ENCODE assay signal across 11 cellular contexts in genomic region chr17:28338056-28338768, GRCh38. TPM values are rescaled to one million over a fixed set of nuclear protein-coding genes. Genes with fewer than 3 reads are reported as not detected.
DNase-seq lines count a peak whose midpoint lies in the region; ATAC-seq, FAIRE-seq and TF ChIP-seq lines count a peak whose summit lies in the region.
"Had no signal": no experiment of that assay in that cellular context is flagged by ENCODE, and none has a peak within 500 bp of the region (broad histone marks: within the 10 kb centered on the region; RNA-seq: fewer than 3 reads in every experiment).

No MANE protein-coding gene starts in this region.

- CTCF ChIA-PET in IMR-90 (lab: Yijun Ruan, JAX), result interaction anchor here (0.6 kb wide), 1 partner anchor 1227 kb away, joined by 3 read pairs; no protein-coding TSS in a partner anchor

- no peaks in the 10 kb centered on the region for H3K9me2 ChIP-seq in GM23338 (ENCODE audit: insufficient read depth)

- no peak overlapping the region for H4K5ac ChIP-seq in IMR-90 (ENCODE audit: low read depth, low read length)

- H3K4me1 Mint-ChIP-seq in brain (peaks cover 47% of the 10 kb centered on the region), GM23338 (peaks cover 24% of the 10 kb centered on the region)

- no peak overlapping the region for H3K18ac ChIP-seq in IMR-90 (ENCODE audit: low read depth, low read length)

- BruUV-seq in IMR-90 (replicated peaks; lab: Mats Ljungman, UMichigan), result no TSS peak

- H2BK5ac ChIP-seq in IMR-90 (ENCODE audit: low read depth, low read length, poor library complexity, severe bottlenecking), result peak overlapping the region; percentile 19

- peak overlapping the region; percentile 11 for H3K23ac ChIP-seq in IMR-90 (ENCODE audit: low read depth, low read length)

- H2AFZ ChIP-seq in IMR-90 (replicated peaks; ENCODE audit: low read length, poor library complexity) (no peak overlapping the region), keratinocyte (ENCODE audit: control insufficient read depth, low read length) (no peak overlapping the region), GM23338 (no peak overlapping the region)

- H3K36me3 ChIP-seq in IMR-90 (ENCODE audit: control insufficient read depth, insufficient read depth, low read length) (peaks cover 36% of the 10 kb centered on the region), keratinocyte (ENCODE audit: control insufficient read depth in 2 of 2, extremely low read depth in 1 of 2, insufficient read depth in 2 of 2, low read length in 2 of 2) (peaks cover 32 to 48% of the 10 kb centered on the region in 2 experiments), stomach (peaks cover 33 to 42% (median 41%) of the 10 kb centered on the region in 4 donors), GM23338 (ENCODE audit: insufficient read depth) (peaks cover 8% of the 10 kb centered on the region)

- no peaks in the 10 kb centered on the region for H3K9me3 ChIP-seq in IMR-90 (ENCODE audit: control insufficient read depth, insufficient read depth, low read length)
- no peaks in the 10 kb centered on the region for H3K9me3 ChIP-seq in keratinocyte (ENCODE audit: control insufficient read depth, low read depth, low read length)
- no peaks in the 10 kb centered on the region for H3K9me3 ChIP-seq in stomach

- dilution Hi-C loops in IMR-90 (cut with HindIII; ENCODE audit: low sequenced_read_pairs, unreplicated experiment), result no loop called here
- dilution Hi-C loops in keratinocyte (cut with MboI; ENCODE audit: extremely low pct_ligation_motif_present, low sequenced_read_pairs), result no loop called here

- H3K56ac ChIP-seq in IMR-90 (ENCODE audit: extremely low read depth, insufficient read depth, low read length), result no peak overlapping the region

- H4K8ac ChIP-seq in IMR-90 (ENCODE audit: low read depth in 2 of 2, low read length in 2 of 2), result peak overlapping the region in 1 of 2 experiments; percentile 35; a peak in 1 of 4 replicates

- H3K4ac ChIP-seq in IMR-90 (ENCODE audit: low read depth, low read length), result peak overlapping the region; percentile 81

- H2AK9ac ChIP-seq in IMR-90 (replicated peaks; ENCODE audit: low read depth, low read length, poor library complexity), result no peak overlapping the region

- H4K20me1 ChIP-seq in IMR-90 (ENCODE audit: insufficient read depth, low read length), result peaks cover 45% of the 10 kb centered on the region; the same call in 1 of the 2 replicates
- peaks cover 18% of the 10 kb centered on the region for H4K20me1 ChIP-seq in keratinocyte (ENCODE audit: control insufficient read depth, extremely low read depth, insufficient read depth, low read length)
- 0 out of 2 replicates have a peak, but pooled peaks cover 2% of the 10 kb centered on the region for H4K20me1 ChIP-seq in GM23338 (replicated peaks; ENCODE audit: insufficient read depth)

- FAIRE-seq in keratinocyte (lab: Jason Lieb, UNC), result no peak

- H3K27ac ChIP-seq in IMR-90 (ENCODE audit: insufficient read depth, low read length) (peak overlapping the region; percentile 28; the same call in 1 of the 2 replicates), keratinocyte (ENCODE audit: control insufficient read depth, insufficient read depth, low read length) (peak overlapping the region; percentile 49), stomach (peak overlapping the region in 4 of 5 donors; percentile 63 to 94 (median 82)), GM23338 (ENCODE audit: low read depth) (no peak overlapping the region)

- H2AK5ac ChIP-seq in IMR-90 (ENCODE audit: low read depth, low read length), result peak overlapping the region; percentile 59; the same call in 1 of the 2 replicates

- H4K91ac ChIP-seq in IMR-90 (ENCODE audit: insufficient read depth, low read depth, low read length), result peak overlapping the region; percentile 63; the same call in 1 of the 2 replicates

- peak overlapping the region; percentile 43; the same call in 1 of the 2 replicates for H3K14ac ChIP-seq in IMR-90 (replicated peaks; ENCODE audit: low read depth, low read length)

- no peak for TF ChIP-seq EP300 in stomach (IDR thresholded peaks at IDR 0.05)

- TF ChIP-seq POLR2A in IMR-90 (IDR thresholded peaks at IDR 0.05; ENCODE audit: low read depth, low read length), result no peak
- TF ChIP-seq POLR2A in stomach (IDR thresholded peaks at IDR 0.05), result no peak

- H2BK20ac ChIP-seq in IMR-90 (ENCODE audit: low read depth, low read length), result no peak overlapping the region

- in situ Hi-C loops in IMR-90 (cut with MboI; ENCODE audit: low sequenced_read_pairs), result loop anchor here (25.0 kb wide), 1 partner anchor 801 kb away; no protein-coding TSS in a partner anchor

- H3K79me1 ChIP-seq in IMR-90 (ENCODE audit: low read depth in 1 of 2, low read length in 2 of 2), result peaks cover 37 to 92% of the 10 kb centered on the region in 2 experiments

- H3K36me3 Mint-ChIP-seq in brain (peaks cover 32% of the 10 kb centered on the region), GM23338 (ENCODE audit: low read depth) (peaks cover 8% of the 10 kb centered on the region)

- H3K4me3 Mint-ChIP-seq in brain, result peak overlapping the region; percentile 59 to 100 (median 97)
- H3K4me3 Mint-ChIP-seq in GM23338, result no peak overlapping the region; the same call in 2 of the 3 replicates

- no peak for TF ChIP-seq RAD21 in IMR-90 (IDR thresholded peaks at IDR 0.05; ENCODE audit: low read length)

- peaks cover 16% of the 10 kb centered on the region for H3K9me1 ChIP-seq in IMR-90 (ENCODE audit: insufficient read depth, low read length)
- H3K9me1 ChIP-seq in keratinocyte (ENCODE audit: control insufficient read depth, extremely low read depth, insufficient read depth, low read length), result peaks cover 10% of the 10 kb centered on the region

- H3K9me3 Mint-ChIP-seq in brain, result no peaks in the 10 kb centered on the region
- H3K9me3 Mint-ChIP-seq in GM23338, result no peaks in the 10 kb centered on the region
- H3K9me3 Mint-ChIP-seq: activated naive CD4-positive, alpha-beta T cell treated with anti-CD3 and anti-CD28 coated beads for 36 hours had no signal

- H3K27ac Mint-ChIP-seq in brain, result peak overlapping the region in 4 of 5 experiments; percentile 69 to 99 (median 86)
- no peak overlapping the region for H3K27ac Mint-ChIP-seq in GM23338
- H3K27ac Mint-ChIP-seq: activated naive CD4-positive, alpha-beta T cell treated with anti-CD3 and anti-CD28 coated beads for 36 hours had no signal

- H3K4me1 ChIP-seq in IMR-90 (ENCODE audit: control insufficient read depth, insufficient read depth, low read length) (peaks cover 13% of the 10 kb centered on the region), keratinocyte (ENCODE audit: control insufficient read depth, extremely low read depth, insufficient read depth, low read length) (peaks cover 38% of the 10 kb centered on the region), stomach (peaks cover 37 to 58% (median 48%) of the 10 kb centered on the region in 4 donors), GM23338 (ENCODE audit: insufficient read depth) (peaks cover 11% of the 10 kb centered on the region)

- intact Hi-C loops in IMR-90 (cut with micrococcal nuclease), result loop anchor here (5.0 to 10.0 kb wide), 3 partner anchors 106 to 446 kb away; partner anchors contain the start of genes LYRM9 and NLK
- intact Hi-C loops in stomach (cut with DNase I; ENCODE audit: low total_unique reads), result no loop called here
- intact Hi-C loops in left colon (cut with DNase I, micrococcal nuclease), result no loop called here

- no peak for TF ChIP-seq CTCF in IMR-90 (conservative IDR thresholded peaks at IDR 0.05; ENCODE audit: low read depth, low read length)
- no peak for TF ChIP-seq CTCF in brain (conservative IDR thresholded peaks at IDR 0.05)
- peak in 2 of 3 experiments; percentile 12 to 13 for TF ChIP-seq CTCF in keratinocyte (optimal IDR thresholded peaks at IDR 0.05 in 1 of 3, IDR thresholded peaks at IDR 0.05 in 1 of 3, conservative IDR thresholded peaks at IDR 0.05 in 1 of 3; ENCODE audit: extremely low read depth in 1 of 3, insufficient read depth in 2 of 3, low read length in 3 of 3)
- TF ChIP-seq CTCF in stomach (IDR thresholded peaks at IDR 0.05), result no peak
- TF ChIP-seq CTCF in GM23338 (conservative IDR thresholded peaks at IDR 0.05; ENCODE audit: low read depth in 2 of 2), result 0 out of 4 replicates have a peak, but pooled peaks of 1 of the 2 experiments have one; percentile 8

- WGBS in IMR-90 (ENCODE audit: extremely low coverage in 2 of 2, insufficient read length in 1 of 2), 2 experiments, result 0% methylated on average over 1 of the region's 5 CpGs; no CpG with 5 or more reads in 1 of the 2 experiments
- WGBS in stomach, 5 donors, result 49 to 58% (median 55%) methylated on average over 4 to 5 of the region's 5 CpGs

- H3K9ac ChIP-seq in IMR-90 (ENCODE audit: low read depth, low read length) (no peak overlapping the region), keratinocyte (ENCODE audit: control insufficient read depth, extremely low read depth, insufficient read depth, low read length) (no peak overlapping the region)

- H3K27me3 Mint-ChIP-seq in brain (peaks cover 13% of the 10 kb centered on the region), GM23338 (ENCODE audit: insufficient read depth, low read depth, poor library complexity) (peaks cover 15% of the 10 kb centered on the region)

- H3K27me3 ChIP-seq in IMR-90 (ENCODE audit: control insufficient read depth, insufficient read depth, low read length) (no peaks in the 10 kb centered on the region), keratinocyte (ENCODE audit: control insufficient read depth, extremely low read depth, insufficient read depth, low read length) (no peaks in the 10 kb centered on the region), stomach (no peaks in the 10 kb centered on the region), GM23338 (ENCODE audit: insufficient read depth) (no peaks in the 10 kb centered on the region)

- no peak for ATAC-seq in IMR-90 (ENCODE audit: low read depth)
- ATAC-seq in GM23338, result no peak
- ATAC-seq in left colon, result no peak

- H2BK15ac ChIP-seq in IMR-90 (ENCODE audit: low read depth, low read length), result no peak overlapping the region

- H3K4me3 ChIP-seq in IMR-90 (ENCODE audit: insufficient read depth, low read depth, low read length) (no peak overlapping the region), keratinocyte (ENCODE audit: control insufficient read depth in 2 of 3, extremely low read depth in 1 of 3, insufficient read depth in 2 of 3, low read depth in 1 of 3, low read length in 3 of 3) (peak overlapping the region in 1 of 3 experiments; percentile 21), stomach (no peak overlapping the region), GM23338 (no peak overlapping the region)

- DNase-seq in IMR-90 (peak; percentile 86), keratinocyte (ENCODE audit: low read depth, low spot score) (no peak), stomach (no peak), GM23338 (ENCODE audit: low spot score) (no peak), HT-29 (ENCODE audit: low spot score) (no peak), left colon (no peak)
- DNase-seq: activated naive CD4-positive, alpha-beta T cell treated with anti-CD3 and anti-CD28 coated beads for 36 hours; NCI-H2227 treated with DMSO at 0.1 percent for 48 hours; stimulated activated CD4-positive, alpha-beta T cell treated with anti-CD3 and anti-CD28 coated beads, Interleukin-12 subunit alpha, Interleukin-12 subunit beta, amount 100 ng/mL, for 4 hours; T-helper 1 cell had no signal

- POLR2A ChIA-PET in IMR-90 (lab: Charles Lee; ENCODE audit: unreplicated experiment), result interaction anchor here (0.7 kb wide), 1 partner anchor 495 kb away, joined by 5 read pairs; no protein-coding TSS in a partner anchor

- H3K4me2 ChIP-seq in IMR-90 (ENCODE audit: low read depth, low read length) (peak overlapping the region; percentile 59), keratinocyte (ENCODE audit: control insufficient read depth, extremely low read depth, insufficient read depth, low read depth, low read length) (peak overlapping the region; percentile 53), GM23338 (no peak overlapping the region)

- H3K79me2 ChIP-seq in keratinocyte (ENCODE audit: control insufficient read depth, insufficient read depth, low read length) (peaks cover 58% of the 10 kb centered on the region), GM23338 (replicated peaks; ENCODE audit: insufficient read depth) (peaks cover 22% of the 10 kb centered on the region)

- no peaks in the 10 kb centered on the region for H3F3A ChIP-seq in GM23338 (replicated peaks; ENCODE audit: low read depth)

- H2BK120ac ChIP-seq in IMR-90 (ENCODE audit: low read depth, low read length), result peak overlapping the region; percentile 36; the same call in 1 of the 2 replicates

RNA-seq across cellular contexts. Expression of gene TNFAIP1, which starts 2.7 kb away (rescaled TPM):
- total RNA-seq in IMR-90 (2012; rRNA removed) (45.3 and 49.1 TPM in 2 replicates), stomach (10 to 100 TPM in 3 of 5 donors, 1 to 10 TPM in 2; 1.7 to 50.4 (median 19.3) TPM), left colon (10 to 100 TPM; 34.6 to 38.2 TPM)
- polyA plus RNA-seq in IMR-90 (2012; rRNA removed) (62.9 and 75.9 TPM in 2 replicates), brain (ENCODE audit: insufficient read depth, low read depth, low replicate concordance) (43.1 TPM), keratinocyte (63.1 to 84.6 TPM (median 82.0 TPM) in 3 replicates), stomach (10 to 100 TPM; 12.7 to 25.4 (median 21.4) TPM), GM23338 (2016; fragmentation: Nextera tagmentation; extraction: Ambion mirVana) (6.3 and 6.4 TPM in 2 replicates)
- polyA plus RNA-seq in IMR-90 (2012; cell fraction: cytosol; rRNA removed), result 34.5 and 53.3 TPM in 2 replicates
- polyA plus RNA-seq in IMR-90 (2012; cell fraction: nucleus; rRNA removed; ENCODE audit: low replicate concordance), result 93.6 and 106 TPM in 2 replicates
- 30.8 TPM for polyA plus RNA-seq in keratinocyte (2011; ENCODE audit: low read depth)
- 90.5 and 105 TPM in 2 replicates for polyA plus RNA-seq in keratinocyte (2011; cell fraction: cytosol; rRNA removed)
- polyA plus RNA-seq in keratinocyte (2011; cell fraction: nucleus; rRNA removed), result 105 and 118 TPM in 2 replicates
- polyA plus RNA-seq in keratinocyte (2012; ENCODE audit: low replicate concordance), result 51.5 and 59.5 TPM in 2 replicates
- 78.9 to 236 TPM (median 118 TPM) in 3 replicates for polyA minus RNA-seq in keratinocyte
- 67.0 TPM for polyA minus RNA-seq in keratinocyte (2011; cell fraction: cytosol; rRNA and poly(A)+ RNA removed)
- 49.1 and 75.9 TPM in 2 replicates for polyA minus RNA-seq in keratinocyte (2011; cell fraction: nucleus; rRNA and poly(A)+ RNA removed)
- total RNA-seq in GM23338 (2014; rRNA removed; shearing (Covaris generic)), result 8.9 and 13.1 TPM in 2 replicates
- 32.8 and 36.8 TPM in 2 replicates for total RNA-seq in HT-29 (2014; rRNA removed; shearing (Covaris generic))

RNA-seq across cellular contexts. Expression of gene IFT20, which starts 2.9 kb away (rescaled TPM):
- total RNA-seq in IMR-90 (2012; rRNA removed) (25.5 and 37.8 TPM in 2 replicates), stomach (10 to 100 TPM; 24.9 to 52.2 (median 47.3) TPM), left colon (10 to 100 TPM; 26.2 to 26.3 TPM)
- polyA plus RNA-seq in IMR-90 (2012; rRNA removed) (40.0 and 46.3 TPM in 2 replicates), brain (ENCODE audit: insufficient read depth, low read depth, low replicate concordance) (27.7 TPM), keratinocyte (19.9 to 28.7 TPM (median 27.1 TPM) in 3 replicates), stomach (10 to 100 TPM; 75.9 to 95.6 (median 94.9) TPM), GM23338 (2016; fragmentation: Nextera tagmentation; extraction: Ambion mirVana) (31.4 and 32.3 TPM in 2 replicates)
- polyA plus RNA-seq in IMR-90 (2012; cell fraction: cytosol; rRNA removed), result 30.3 and 41.1 TPM in 2 replicates
- 84.5 and 162 TPM in 2 replicates for polyA plus RNA-seq in IMR-90 (2012; cell fraction: nucleus; rRNA removed; ENCODE audit: low replicate concordance)
- 58.3 TPM for polyA plus RNA-seq in keratinocyte (2011; ENCODE audit: low read depth)
- polyA plus RNA-seq in keratinocyte (2011; cell fraction: cytosol; rRNA removed), result 19.9 and 24.8 TPM in 2 replicates
- 13.1 and 21.9 TPM in 2 replicates for polyA plus RNA-seq in keratinocyte (2011; cell fraction: nucleus; rRNA removed)
- polyA plus RNA-seq in keratinocyte (2012; ENCODE audit: low replicate concordance), result 17.5 and 39.5 TPM in 2 replicates
- polyA minus RNA-seq in keratinocyte, result 3.1 to 9.9 TPM (median 9.8 TPM) in 3 replicates
- 11.3 TPM for polyA minus RNA-seq in keratinocyte (2011; cell fraction: cytosol; rRNA and poly(A)+ RNA removed)
- polyA minus RNA-seq in keratinocyte (2011; cell fraction: nucleus; rRNA and poly(A)+ RNA removed), result 1.5 and 5.0 TPM in 2 replicates
- 6.8 and 13.2 TPM in 2 replicates for total RNA-seq in GM23338 (2014; rRNA removed; shearing (Covaris generic))
- 28.0 and 33.2 TPM in 2 replicates for total RNA-seq in HT-29 (2014; rRNA removed; shearing (Covaris generic))

RNA-seq across cellular contexts. Expression of gene POLDIP2, which starts 19.1 kb away (rescaled TPM):
- 58.3 and 66.7 TPM in 2 replicates for total RNA-seq in IMR-90 (2012; rRNA removed)
- 72.0 and 77.8 TPM in 2 replicates for polyA plus RNA-seq in IMR-90 (2012; rRNA removed)
- polyA plus RNA-seq in IMR-90 (2012; cell fraction: cytosol; rRNA removed), result 70.5 and 80.8 TPM in 2 replicates
- polyA plus RNA-seq in IMR-90 (2012; cell fraction: nucleus; rRNA removed; ENCODE audit: low replicate concordance), result 33.1 and 46.5 TPM in 2 replicates
- polyA plus RNA-seq in brain (ENCODE audit: insufficient read depth, low read depth, low replicate concordance), result 111 TPM
- 88.7 to 105 TPM (median 90.2 TPM) in 3 replicates for polyA plus RNA-seq in keratinocyte
- polyA plus RNA-seq in keratinocyte (2011; ENCODE audit: low read depth), result 20.9 TPM
- 84.0 and 88.6 TPM in 2 replicates for polyA plus RNA-seq in keratinocyte (2011; cell fraction: cytosol; rRNA removed)
- polyA plus RNA-seq in keratinocyte (2011; cell fraction: nucleus; rRNA removed), result 46.4 and 52.3 TPM in 2 replicates
- polyA plus RNA-seq in keratinocyte (2012; ENCODE audit: low replicate concordance), result 84.6 and 91.7 TPM in 2 replicates
- polyA minus RNA-seq in keratinocyte, result 69.6 to 107 TPM (median 72.8 TPM) in 3 replicates
- 70.4 TPM for polyA minus RNA-seq in keratinocyte (2011; cell fraction: cytosol; rRNA and poly(A)+ RNA removed)
- polyA minus RNA-seq in keratinocyte (2011; cell fraction: nucleus; rRNA and poly(A)+ RNA removed), result 19.5 and 30.5 TPM in 2 replicates
- total RNA-seq in stomach, result 100 to 1,000 TPM in 1 of 5 donors, 10 to 100 TPM in 4; 41.9 to 118 (median 57.6) TPM
- polyA plus RNA-seq in stomach, result 10 to 100 TPM; 44.2 to 69.2 (median 63.8) TPM
- 70.6 and 77.1 TPM in 2 replicates for total RNA-seq in GM23338 (2014; rRNA removed; shearing (Covaris generic))
- polyA plus RNA-seq in GM23338 (2016; fragmentation: Nextera tagmentation; extraction: Ambion mirVana), result 40.7 and 45.7 TPM in 2 replicates
- total RNA-seq in HT-29 (2014; rRNA removed; shearing (Covaris generic)), result 146 and 158 TPM in 2 replicates
- total RNA-seq in left colon, result 10 to 100 TPM; 80.6 to 82.5 TPM

RNA-seq across cellular contexts. Expression of gene TMEM97, which starts 19.2 kb away (rescaled TPM):
- total RNA-seq in IMR-90 (2012; rRNA removed) (21.3 and 23.1 TPM in 2 replicates), stomach (10 to 100 TPM in 4 of 5 donors, 1 to 10 TPM in 1; 7.6 to 54.0 (median 21.4) TPM), left colon (10 to 100 TPM; 14.2 to 37.7 TPM)
- polyA plus RNA-seq in IMR-90 (2012; rRNA removed) (10.4 and 12.3 TPM in 2 replicates), brain (ENCODE audit: insufficient read depth, low read depth, low replicate concordance) (54.3 TPM), keratinocyte (12.6 to 50.9 TPM (median 29.9 TPM) in 3 replicates), stomach (10 to 100 TPM; 28.1 to 38.2 (median 31.3) TPM), GM23338 (2016; fragmentation: Nextera tagmentation; extraction: Ambion mirVana) (216 and 225 TPM in 2 replicates)
- 5.1 and 8.9 TPM in 2 replicates for polyA plus RNA-seq in IMR-90 (2012; cell fraction: cytosol; rRNA removed)
- 1.6 and 2.6 TPM in 2 replicates for polyA plus RNA-seq in IMR-90 (2012; cell fraction: nucleus; rRNA removed; ENCODE audit: low replicate concordance)
- polyA plus RNA-seq in keratinocyte (2011; ENCODE audit: low read depth), result 1.9 TPM
- polyA plus RNA-seq in keratinocyte (2011; cell fraction: cytosol; rRNA removed), result 10.4 and 23.9 TPM in 2 replicates
- 10.6 and 11.3 TPM in 2 replicates for polyA plus RNA-seq in keratinocyte (2011; cell fraction: nucleus; rRNA removed)
- polyA plus RNA-seq in keratinocyte (2012; ENCODE audit: low replicate concordance), result 5.7 and 23.0 TPM in 2 replicates
- polyA minus RNA-seq in keratinocyte, result 11.4 to 30.9 TPM (median 26.0 TPM) in 3 replicates
- polyA minus RNA-seq in keratinocyte (2011; cell fraction: cytosol; rRNA and poly(A)+ RNA removed), result 11.1 TPM
- 5.0 and 6.1 TPM in 2 replicates for polyA minus RNA-seq in keratinocyte (2011; cell fraction: nucleus; rRNA and poly(A)+ RNA removed)
- total RNA-seq in GM23338 (2014; rRNA removed; shearing (Covaris generic)), result 101 and 106 TPM in 2 replicates
- total RNA-seq in HT-29 (2014; rRNA removed; shearing (Covaris generic)), result 151 TPM in 2 replicates

RNA-seq across cellular contexts. Expression of gene SEBOX, which starts 26.8 kb away (rescaled TPM):
- not detected in 2 replicates for total RNA-seq in IMR-90 (2012; rRNA removed)
- polyA plus RNA-seq in IMR-90 (2012; rRNA removed), result not detected in 2 replicates
- polyA plus RNA-seq in IMR-90 (2012; cell fraction: cytosol; rRNA removed), result not detected in 2 replicates
- not detected in 2 replicates for polyA plus RNA-seq in IMR-90 (2012; cell fraction: nucleus; rRNA removed; ENCODE audit: low replicate concordance)
- not detected for polyA plus RNA-seq in brain (ENCODE audit: insufficient read depth, low read depth, low replicate concordance)
- polyA plus RNA-seq in keratinocyte, result not detected in 3 replicates
- polyA plus RNA-seq in keratinocyte (2011; ENCODE audit: low read depth), result not detected
- polyA plus RNA-seq in keratinocyte (2011; cell fraction: cytosol; rRNA removed), result not detected in 2 replicates
- polyA plus RNA-seq in keratinocyte (2011; cell fraction: nucleus; rRNA removed), result not detected in 2 replicates
- polyA plus RNA-seq in keratinocyte (2012; ENCODE audit: low replicate concordance), result not detected in 2 replicates
- polyA minus RNA-seq in keratinocyte, result not detected in 3 replicates
- polyA minus RNA-seq in keratinocyte (2011; cell fraction: cytosol; rRNA and poly(A)+ RNA removed), result not detected
- polyA minus RNA-seq in keratinocyte (2011; cell fraction: nucleus; rRNA and poly(A)+ RNA removed), result not detected in 2 replicates
- total RNA-seq in stomach, result not detected
- not detected for polyA plus RNA-seq in stomach
- total RNA-seq in GM23338 (2014; rRNA removed; shearing (Covaris generic)), result not detected in 2 replicates
- not detected in 2 replicates for polyA plus RNA-seq in GM23338 (2016; fragmentation: Nextera tagmentation; extraction: Ambion mirVana)
- total RNA-seq in HT-29 (2014; rRNA removed; shearing (Covaris generic)), result not detected in 2 replicates
- not detected for total RNA-seq in left colon
- total RNA-seq: activated naive CD4-positive, alpha-beta T cell treated with anti-CD3 and anti-CD28 coated beads for 36 hours had no signal

Comparison
In these comparisons a context has a peak if more than half of its experiments do, and no peak if none do; other contexts are left out.
1. CTCF ChIP-seq: peak in keratinocyte (2 of 3); none in IMR-90 (single experiment), brain (0 of 2) and stomach (0 of 7).